Comparison of ENCODE assay signal across 9 cellular contexts in the genomic region with DNA sequence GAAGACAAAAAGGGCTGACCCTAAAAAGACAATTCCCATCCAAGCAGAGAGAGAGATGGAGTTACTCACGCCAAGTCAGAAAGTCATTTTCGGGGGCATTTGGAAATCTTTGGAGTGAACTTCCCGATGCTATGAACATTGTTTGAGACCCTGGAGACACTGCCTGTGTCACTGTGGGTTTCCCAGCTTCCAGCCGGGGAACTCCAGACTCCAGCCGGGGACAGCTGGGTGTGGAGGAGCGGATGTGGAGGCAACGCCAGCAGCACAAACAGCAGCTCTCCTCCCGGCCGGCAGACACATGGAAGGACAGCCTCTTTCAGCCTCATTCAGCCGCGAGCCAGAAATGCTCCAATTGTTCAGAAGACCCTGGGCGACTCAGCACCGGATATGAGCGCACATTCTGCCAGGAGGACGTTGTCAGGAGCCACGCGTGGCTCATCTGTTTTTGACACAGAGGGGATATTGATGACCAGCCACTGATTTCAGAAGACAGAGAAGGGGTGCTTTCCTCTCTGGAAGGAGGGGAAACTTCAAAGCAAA.
A peak's percentile ranks its signal among the peaks of the same experiment; 100 is the strongest.
DNase-seq lines count a peak whose midpoint lies in the region; ATAC-seq and TF ChIP-seq lines count a peak whose summit lies in the region.
"Had no signal": no experiment of that assay in that cellular context is flagged by ENCODE, and none has a peak within 500 bp of the region (broad histone marks: within the 10 kb centered on the region; RNA-seq: fewer than 3 reads in every experiment).

No MANE protein-coding gene starts in this region.

- no peaks in the 10 kb centered on the region for H3K36me3 ChIP-seq in thoracic aorta

- H3K4me1 ChIP-seq in thoracic aorta (ENCODE audit: control insufficient read depth in 1 of 2, low read depth in 2 of 2): peaks cover 30 to 42% of the 10 kb centered on the region in 2 donors

- no peaks in the 10 kb centered on the region for H3K9me3 ChIP-seq in thoracic aorta

- H3K27me3 ChIP-seq in dorsolateral prefrontal cortex: no peaks in the 10 kb centered on the region
- H3K27me3 ChIP-seq in thoracic aorta (replicated peaks; ENCODE audit: insufficient read depth): no peaks in the 10 kb centered on the region

- TF ChIP-seq CTCF in dorsolateral prefrontal cortex (IDR thresholded peaks at IDR 0.05 in 54 of 56, conservative IDR thresholded peaks at IDR 0.05 in 2 of 56; ENCODE audit: low read depth in 1 of 56, partially characterized antibody in 56 of 56) (no peak), thoracic aorta (IDR thresholded peaks at IDR 0.05) (no peak), GM13977 (IDR thresholded peaks at IDR 0.05; ENCODE audit: extremely low read depth, insufficient read depth, missing control alignments) (no peak)

- in situ Hi-C loops in GM13977 (cut with MboI; ENCODE audit: low pct_unique_long_range_greater_than_20kb, low sequenced_read_pairs, unreplicated experiment): no loop called here

- ATAC-seq in thoracic aorta (ENCODE audit: insufficient number of reproducible peaks, low FRiP score, low read depth): no peak

- intact Hi-C loops in dorsolateral prefrontal cortex (cut with DNase I): no loop called here

- H3K4me3 ChIP-seq in dorsolateral prefrontal cortex (peak overlapping the region in 31 of 59 donors; percentile 0 to 36 (median 24)), thoracic aorta (peak overlapping the region; percentile 35)

- DNase-seq in NCI-H2029 treated with DMSO at 0.1 percent for 48 hours (lab: John Stamatoyannopoulos, UW) (peak; percentile 3), dorsolateral prefrontal cortex (peak in 9 of 10 donors; percentile 44 to 79 (median 73)), medulla oblongata (ENCODE audit: extremely low spot score) (peak; percentile 77), thoracic aorta (ENCODE audit: low spot score) (no peak), GM13977 (ENCODE audit: low spot score) (no peak), cerebellar cortex (ENCODE audit: low spot score) (no peak), NCI-H2081 treated with DMSO at 0.1 percent for 48 hours (lab: John Stamatoyannopoulos, UW) (no peak)
- no peak for DNase-seq in stimulated activated CD8-positive, alpha-beta memory T cell treated with anti-CD3 and anti-CD28 coated beads, Interleukin-4, amount 100 ng/mL, for 48 hours
- DNase-seq: activated CD8-positive, alpha-beta memory T cell treated with anti-CD3 and anti-CD28 coated beads, Interleukin-2, amount 50 U/mL, for 4 hours had no signal

- H3K27ac ChIP-seq in dorsolateral prefrontal cortex (peak overlapping the region in 56 of 59 donors; percentile 5 to 91 (median 75)), thoracic aorta (peak overlapping the region; percentile 20 to 71)

Comparison
In these comparisons a context has a peak if more than half of its experiments do, and no peak if none do; other contexts are left out.
1. DNase-seq: peak in NCI-H2029 treated with DMSO at 0.1 percent for 48 hours (single experiment), dorsolateral prefrontal cortex (9 of 10) and medulla oblongata (single experiment); none in thoracic aorta (single experiment), GM13977 (single experiment), cerebellar cortex (single experiment), NCI-H2081 treated with DMSO at 0.1 percent for 48 hours (single experiment) and stimulated activated CD8-positive, alpha-beta memory T cell treated with anti-CD3 and anti-CD28 coated beads, Interleukin-4, amount 100 ng/mL, for 48 hours (single experiment).